8 cellular contexts compared by ENCODE assay signal in the genomic region with DNA sequence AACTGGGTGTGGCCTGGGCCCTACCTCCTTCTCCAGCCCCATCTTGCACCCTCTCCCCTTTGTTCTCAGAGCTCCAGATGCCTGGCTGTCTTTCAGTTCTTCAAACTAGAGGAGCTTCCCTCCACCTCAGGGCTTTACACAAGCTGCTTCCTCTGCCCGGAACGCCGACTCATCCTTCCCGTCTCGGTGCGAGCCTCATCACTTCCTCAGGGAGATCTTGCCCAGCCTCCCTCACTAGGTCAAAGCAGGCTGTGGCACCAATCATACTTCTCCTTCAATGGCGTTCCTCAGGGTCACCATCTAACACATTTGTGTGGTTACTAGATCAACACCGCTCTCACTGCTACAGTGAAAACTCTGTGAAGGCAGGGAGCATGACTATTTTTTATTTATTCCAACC. TPM values are rescaled to one million over a fixed set of nuclear protein-coding genes. Genes with fewer than 3 reads are reported as not detected.
DNase-seq lines count a peak whose midpoint lies in the region; ATAC-seq and TF ChIP-seq lines count a peak whose summit lies in the region.

No MANE protein-coding gene starts in this region.

- peak overlapping the region; percentile 7 for H3K4me2 ChIP-seq in skeletal muscle satellite cell (ENCODE audit: low read length)

- no peak for TF ChIP-seq CTCF in foreskin fibroblast (IDR thresholded peaks at IDR 0.05; ENCODE audit: low read depth, low read length)

- no peaks in the 10 kb centered on the region for H3K27me3 ChIP-seq in skeletal muscle satellite cell (ENCODE audit: control insufficient read depth, insufficient read depth, low read length)

- H3K4me3 ChIP-seq in foreskin fibroblast (ENCODE audit: low read depth in 1 of 2, low read length in 2 of 2) = no peak overlapping the region
- H3K4me3 ChIP-seq in skeletal muscle satellite cell (ENCODE audit: low read length) = no peak overlapping the region

- DNase-seq in H4 (ENCODE audit: low spot score) = peak; percentile 58
- DNase-seq in SKM-1 treated with dmso at 0.1 percent for 144 hours (lab: John Stamatoyannopoulos, UW; ENCODE audit: unreplicated experiment) = peak; percentile 93
- peak; percentile 80 to 82 for DNase-seq in foreskin fibroblast
- no peak for DNase-seq in NCI-H1105 treated with DMSO at 0.1 percent for 48 hours (lab: John Stamatoyannopoulos, UW)

- H3K36me3 ChIP-seq in skeletal muscle satellite cell (ENCODE audit: insufficient read depth, low read length) = no peaks in the 10 kb centered on the region

- H3K4me1 ChIP-seq in skeletal muscle satellite cell (ENCODE audit: control insufficient read depth, insufficient read depth, low read length) = peaks cover 48% of the 10 kb centered on the region

- no peak for ATAC-seq in GM18873 (IDR thresholded peaks at IDR 0.05; ENCODE audit: low FRiP score, unreplicated experiment)
- no peak for ATAC-seq in HG02759 (IDR thresholded peaks at IDR 0.05; ENCODE audit: unreplicated experiment)
- no peak for ATAC-seq in GM18520 (IDR thresholded peaks at IDR 0.05; ENCODE audit: unreplicated experiment)

- peak overlapping the region; percentile 11 for H3K9ac ChIP-seq in skeletal muscle satellite cell (ENCODE audit: low read depth, low read length)

- no peaks in the 10 kb centered on the region for H3K9me3 ChIP-seq in skeletal muscle satellite cell (replicated peaks; ENCODE audit: low read length)

RNA-seq across cellular contexts. Expression of a gene that starts 56.2 kb away (rescaled TPM):
- total RNA-seq in H4 (2014; rRNA removed; shearing (Covaris generic)) = 3.8 and 7.0 TPM in 2 replicates
- total RNA-seq in skeletal muscle satellite cell (2012; rRNA removed) = 7.9 and 10.0 TPM in 2 replicates
